ENCODE assay signal across 8 cellular contexts in the genomic region with DNA sequence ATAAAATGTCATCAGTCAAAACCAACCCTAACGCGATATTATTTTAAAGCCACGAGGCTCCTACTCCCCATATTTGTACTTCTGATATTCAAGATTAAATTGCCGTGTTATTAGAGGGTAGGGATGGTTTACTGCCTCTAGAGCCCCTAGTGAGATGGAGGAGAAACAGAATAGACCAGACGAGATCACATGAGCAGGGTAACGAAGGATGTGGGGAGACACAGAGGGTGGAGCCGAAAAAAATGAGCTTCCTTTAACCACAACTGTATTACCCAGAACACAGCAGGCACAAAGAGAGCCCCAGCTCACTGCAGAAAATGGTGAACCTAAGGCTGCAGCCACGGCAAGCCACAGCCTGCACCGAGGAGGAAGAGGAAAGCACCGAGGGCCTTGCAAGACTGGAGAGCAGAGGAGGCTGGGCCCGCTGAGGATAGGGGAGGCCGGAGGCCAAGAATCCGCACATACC. TPM values are rescaled to one million over a fixed set of nuclear protein-coding genes. Genes with fewer than 3 reads are reported as not detected.
DNase-seq lines count a peak whose midpoint lies in the region; ATAC-seq lines count a peak whose summit lies in the region.

No MANE protein-coding gene starts in this region.

- DNase-seq in NK-92 treated with Interleukin-12 subunit alpha and Interleukin-12 subunit beta, amount 100 ng/mL, for 24 hours (lab: John Stamatoyannopoulos, UW), result peak; percentile 77
- DNase-seq in activated T-helper 1 cell treated with Interleukin-2 at 50 U/mL for 16 hours (ENCODE audit: low read depth), result peak; percentile 72
- peak; percentile 41 for DNase-seq in medulla oblongata (ENCODE audit: extremely low spot score)
- no peak for DNase-seq in occipital lobe (lab: John Stamatoyannopoulos, UW)
- DNase-seq in NCI-H146 treated with DMSO at 0.1 percent for 48 hours (lab: John Stamatoyannopoulos, UW; ENCODE audit: unreplicated experiment), result no peak
- no peak for DNase-seq in superior temporal gyrus (ENCODE audit: extremely low spot score)

- ATAC-seq in GM18517 (IDR thresholded peaks at IDR 0.05; ENCODE audit: unreplicated experiment) (peak; percentile 99), HG02852 (IDR thresholded peaks at IDR 0.05; ENCODE audit: unreplicated experiment) (peak; percentile 99)

RNA-seq across cellular contexts. Expression of a gene that starts 14.3 kb away (rescaled TPM):
- total RNA-seq in occipital lobe, result 5.9 TPM

RNA-seq across cellular contexts. Expression of a gene that starts 59.4 kb away (rescaled TPM):
- total RNA-seq in occipital lobe, result 10.8 TPM

Comparison
In these comparisons a context has a peak if more than half of its experiments do, and no peak if none do; other contexts are left out.
1. DNase-seq: peak in NK-92 treated with Interleukin-12 subunit alpha and Interleukin-12 subunit beta, amount 100 ng/mL, for 24 hours (single experiment), activated T-helper 1 cell treated with Interleukin-2 at 50 U/mL for 16 hours (single experiment) and medulla oblongata (single experiment); none in occipital lobe (single experiment), NCI-H146 treated with DMSO at 0.1 percent for 48 hours (single experiment) and superior temporal gyrus (single experiment).